9 cellular contexts compared by ENCODE assay signal in genomic region chr1:54324750-54325704, GRCh38.
A peak's percentile ranks its signal among the peaks of the same experiment; 100 is the strongest.
DNase-seq lines count a peak whose midpoint lies in the region; ATAC-seq and TF ChIP-seq lines count a peak whose summit lies in the region.
"Had no signal": no experiment of that assay in that cellular context is flagged by ENCODE, and none has a peak within 500 bp of the region (broad histone marks: within the 10 kb centered on the region; RNA-seq: fewer than 3 reads in every experiment).

No MANE protein-coding gene starts in this region.

- H3K9ac ChIP-seq in endodermal cell (ENCODE audit: extremely low read depth, low read length, poor library complexity, severe bottlenecking) (no peak overlapping the region), stomach smooth muscle (ENCODE audit: low read length in 2 of 2) (peak overlapping the region; percentile 21 to 22), SK-N-SH (no peak overlapping the region)

- TF ChIP-seq RAD21 in SK-N-SH (IDR thresholded peaks at IDR 0.05; ENCODE audit: low read length), result no peak

- no peak overlapping the region; the same call in 1 of the 2 replicates for H3K4me2 ChIP-seq in SK-N-SH

- peaks cover 67% of the 10 kb centered on the region for H3K4me1 ChIP-seq in endodermal cell (ENCODE audit: control insufficient read depth, insufficient read depth, low read length)
- H3K4me1 ChIP-seq in left lung, result peaks cover 20 to 40% of the 10 kb centered on the region in 2 donors
- peaks cover 77% of the 10 kb centered on the region for H3K4me1 ChIP-seq in stomach smooth muscle (ENCODE audit: control insufficient read depth, insufficient read depth, low read length)
- peaks cover 33 to 90% of the 10 kb centered on the region in 2 experiments for H3K4me1 ChIP-seq in SK-N-SH (ENCODE audit: control insufficient read depth in 1 of 2, insufficient read depth in 2 of 2, low read depth in 1 of 2, low read length in 1 of 2)

- no peak for TF ChIP-seq EP300 in SK-N-SH (IDR thresholded peaks at IDR 0.05; ENCODE audit: borderline replicate concordance in 1 of 2, low read depth in 1 of 2, low read length in 1 of 2)

- H3K79me2 ChIP-seq in SK-N-SH (ENCODE audit: insufficient read depth), result peaks cover 31% of the 10 kb centered on the region

- H3K36me3 ChIP-seq in endodermal cell (ENCODE audit: control insufficient read depth, insufficient read depth, low read length), result peaks cover 79% of the 10 kb centered on the region
- no peaks in the 10 kb centered on the region for H3K36me3 ChIP-seq in left lung
- no peaks in the 10 kb centered on the region for H3K36me3 ChIP-seq in stomach smooth muscle (ENCODE audit: control insufficient read depth in 2 of 2, insufficient read depth in 2 of 2, low read length in 2 of 2)
- no peaks in the 10 kb centered on the region for H3K36me3 ChIP-seq in SK-N-SH (replicated peaks in 1 of 2; ENCODE audit: control insufficient read depth in 1 of 2, insufficient read depth in 2 of 2, low read length in 1 of 2)

- H3K9me3 ChIP-seq in endodermal cell (ENCODE audit: control insufficient read depth, low read length) (no peaks in the 10 kb centered on the region), left lung (no peaks in the 10 kb centered on the region), stomach smooth muscle (ENCODE audit: control insufficient read depth in 2 of 2, low read length in 2 of 2) (no peaks in the 10 kb centered on the region), SK-N-SH (no peaks in the 10 kb centered on the region)

- no peak overlapping the region for H2AFZ ChIP-seq in SK-N-SH (ENCODE audit: low read depth)

- H3K27me3 ChIP-seq in endodermal cell (ENCODE audit: control insufficient read depth, insufficient read depth, low read length, poor library complexity, severe bottlenecking) (no peaks in the 10 kb centered on the region), left lung (no peaks in the 10 kb centered on the region), stomach smooth muscle (ENCODE audit: control insufficient read depth in 1 of 2, insufficient read depth in 2 of 2, low read length in 2 of 2) (no peaks in the 10 kb centered on the region), SK-N-SH (ENCODE audit: insufficient read depth) (no peaks in the 10 kb centered on the region)

- POLR2A ChIA-PET in SK-N-SH (lab: Yijun Ruan, JAX), result interaction anchor here (1.5 to 1.6 kb wide), 4 partner anchors 27 to 164 kb away, joined by 4 to 8 read pairs (median 6); partner anchors contain the start of gene SSBP3
- POLR2A ChIA-PET in activated CD4-positive, alpha-beta T cell treated with anti-CD3 and anti-CD28 coated beads for 36 hours (lab: Charles Lee), result no interaction called here

- WGBS in endodermal cell (ENCODE audit: insufficient coverage in 1 of 2, insufficient read length in 1 of 2), 2 experiments, result 87 to 91% methylated on average over 14 to 16 of the region's 16 CpGs
- 78% methylated on average over 16 of the region's 16 CpGs for WGBS in SK-N-SH (ENCODE audit: low lambda C conversion rate)

- intact Hi-C loops in left lung (cut with DNase I), result no loop called here
- intact Hi-C loops in activated naive CD4-positive, alpha-beta T cell treated with anti-CD3 and anti-CD28 coated beads for 36 hours (cut with micrococcal nuclease), result no loop called here
- intact Hi-C loops in activated CD4-positive, alpha-beta T cell treated with anti-CD3 and anti-CD28 coated beads for 36 hours (cut with DNase I, micrococcal nuclease), result no loop called here

- H3K27ac Mint-ChIP-seq in endodermal cell, result peak overlapping the region; percentile 69
- H3K27ac Mint-ChIP-seq in activated naive CD4-positive, alpha-beta T cell treated with anti-CD3 and anti-CD28 coated beads for 36 hours, result no peak overlapping the region
- H3K27ac Mint-ChIP-seq in activated CD4-positive, alpha-beta T cell treated with anti-CD3 and anti-CD28 coated beads for 36 hours, result no peak overlapping the region
- H3K27ac Mint-ChIP-seq: activated naive CD8-positive, alpha-beta T cell treated with anti-CD3 and anti-CD28 coated beads, Interleukin-2, amount 10 ng/mL, durations not matched to agents 7 days and 5 days had no signal

- H3K4me3 ChIP-seq in endodermal cell (ENCODE audit: low read length), result no peak overlapping the region
- H3K4me3 ChIP-seq in left lung, result no peak overlapping the region
- H3K4me3 ChIP-seq in stomach smooth muscle (ENCODE audit: low read length in 2 of 2), result peak overlapping the region in 1 of 2 donors; percentile 40
- H3K4me3 ChIP-seq in SK-N-SH (ENCODE audit: low read depth in 2 of 2, low read length in 1 of 2), result no peak overlapping the region

- H3K9me3 Mint-ChIP-seq in endodermal cell, result no peaks in the 10 kb centered on the region
- no peaks in the 10 kb centered on the region for H3K9me3 Mint-ChIP-seq in activated naive CD4-positive, alpha-beta T cell treated with anti-CD3 and anti-CD28 coated beads for 36 hours
- H3K9me3 Mint-ChIP-seq in activated CD4-positive, alpha-beta T cell treated with anti-CD3 and anti-CD28 coated beads for 36 hours (ENCODE audit: low read depth), result no peaks in the 10 kb centered on the region
- H3K9me3 Mint-ChIP-seq: activated naive CD8-positive, alpha-beta T cell treated with anti-CD3 and anti-CD28 coated beads, Interleukin-2, amount 10 ng/mL, durations not matched to agents 7 days and 5 days had no signal

- TF ChIP-seq CTCF in endodermal cell (conservative IDR thresholded peaks at IDR 0.05) (no peak), left lung (IDR thresholded peaks at IDR 0.05) (no peak), SK-N-SH (IDR thresholded peaks at IDR 0.05) (no peak)

- no peaks in the 10 kb centered on the region for H3K9me2 ChIP-seq in SK-N-SH

- peaks cover 97% of the 10 kb centered on the region for H3K4me1 Mint-ChIP-seq in endodermal cell
- peaks cover 58% of the 10 kb centered on the region for H3K4me1 Mint-ChIP-seq in activated naive CD4-positive, alpha-beta T cell treated with anti-CD3 and anti-CD28 coated beads for 36 hours (ENCODE audit: low read depth)
- peaks cover 57% of the 10 kb centered on the region for H3K4me1 Mint-ChIP-seq in activated CD4-positive, alpha-beta T cell treated with anti-CD3 and anti-CD28 coated beads for 36 hours

- ATAC-seq in left lung, result peak; percentile 42
- ATAC-seq in activated CD4-positive, alpha-beta T cell treated with anti-CD3 and anti-CD28 coated beads for 36 hours, result no peak

- CTCF ChIA-PET in activated naive CD4-positive, alpha-beta T cell treated with anti-CD3 and anti-CD28 coated beads for 36 hours (lab: Charles Lee), result interaction anchor here (1.0 to 1.6 kb wide), 2 partner anchors 10 to 12 kb away, joined by 4 to 5 read pairs; no protein-coding TSS in a partner anchor
- CTCF ChIA-PET in SK-N-SH (lab: Yijun Ruan, JAX), result interaction anchor here (0.6 to 3.3 kb wide), 7 partner anchors 10 to 204 kb away, joined by 3 to 14 read pairs (median 3); no protein-coding TSS in a partner anchor
- CTCF ChIA-PET in activated CD4-positive, alpha-beta T cell treated with anti-CD3 and anti-CD28 coated beads for 36 hours (lab: Charles Lee), result interaction anchor here (0.6 kb wide), 1 partner anchor 165 kb away, joined by 3 read pairs; no protein-coding TSS in a partner anchor

- H3K27me3 Mint-ChIP-seq in endodermal cell (ENCODE audit: insufficient read depth), result no peaks in the 10 kb centered on the region
- no peaks in the 10 kb centered on the region for H3K27me3 Mint-ChIP-seq in activated naive CD4-positive, alpha-beta T cell treated with anti-CD3 and anti-CD28 coated beads for 36 hours (ENCODE audit: low read depth)
- no peaks in the 10 kb centered on the region for H3K27me3 Mint-ChIP-seq in activated CD4-positive, alpha-beta T cell treated with anti-CD3 and anti-CD28 coated beads for 36 hours
- H3K27me3 Mint-ChIP-seq: activated naive CD8-positive, alpha-beta T cell treated with anti-CD3 and anti-CD28 coated beads, Interleukin-2, amount 10 ng/mL, durations not matched to agents 7 days and 5 days had no signal

- H3K36me3 Mint-ChIP-seq in endodermal cell (ENCODE audit: low read depth), result peaks cover 35% of the 10 kb centered on the region
- no peaks in the 10 kb centered on the region for H3K36me3 Mint-ChIP-seq in activated naive CD4-positive, alpha-beta T cell treated with anti-CD3 and anti-CD28 coated beads for 36 hours (ENCODE audit: low read depth)
- H3K36me3 Mint-ChIP-seq in activated CD4-positive, alpha-beta T cell treated with anti-CD3 and anti-CD28 coated beads for 36 hours (ENCODE audit: low read depth), result no peaks in the 10 kb centered on the region

- H3K27ac ChIP-seq in endodermal cell (ENCODE audit: low read depth, low read length) (peak overlapping the region; percentile 59), left lung (peak overlapping the region; percentile 53 to 65), stomach smooth muscle (ENCODE audit: low read length) (peak overlapping the region; percentile 83), SK-N-SH (ENCODE audit: low read depth in 2 of 2, low read length in 1 of 2) (peak overlapping the region in 1 of 2 experiments; percentile 96; a peak in 2 of 4 replicates)

- DNase-seq in NCI-H524 treated with DMSO at 0.1 percent for 48 hours (lab: John Stamatoyannopoulos, UW) (peak; percentile 47), endodermal cell (no peak), left lung (no peak), NCI-H446 (lab: John Stamatoyannopoulos, UW) (no peak), SK-N-SH (no peak)
- DNase-seq in activated naive CD4-positive, alpha-beta T cell treated with anti-CD3 and anti-CD28 coated beads for 36 hours, result no peak
- no peak for DNase-seq in activated CD4-positive, alpha-beta T cell treated with anti-CD3 and anti-CD28 coated beads for 36 hours
- DNase-seq: activated naive CD8-positive, alpha-beta T cell treated with anti-CD3 and anti-CD28 coated beads, Interleukin-2, amount 10 ng/mL, durations not matched to agents 7 days and 5 days had no signal

- no peaks in the 10 kb centered on the region for H3F3A ChIP-seq in SK-N-SH (replicated peaks; ENCODE audit: insufficient read depth)

- H3K4me3 Mint-ChIP-seq in endodermal cell, result no peak overlapping the region
- H3K4me3 Mint-ChIP-seq in activated naive CD4-positive, alpha-beta T cell treated with anti-CD3 and anti-CD28 coated beads for 36 hours, result no peak overlapping the region
- no peak overlapping the region for H3K4me3 Mint-ChIP-seq in activated CD4-positive, alpha-beta T cell treated with anti-CD3 and anti-CD28 coated beads for 36 hours
- H3K4me3 Mint-ChIP-seq: activated naive CD8-positive, alpha-beta T cell treated with anti-CD3 and anti-CD28 coated beads, Interleukin-2, amount 10 ng/mL, durations not matched to agents 7 days and 5 days had no signal

- peaks cover 6% of the 10 kb centered on the region; the same call in 1 of the 2 replicates for H4K20me1 ChIP-seq in SK-N-SH (ENCODE audit: insufficient read depth)

TF ChIP-seq in SK-N-SH, 30 proteins besides CTCF, POLR2A, EP300 and RAD21 (continues in another document):
- TF ChIP-seq USF1 (IDR thresholded peaks at IDR 0.05; ENCODE audit: borderline replicate concordance, low read depth), result no peak
- no peak for TF ChIP-seq RFX5 (IDR thresholded peaks at IDR 0.05; ENCODE audit: low read length)
- no peak for TF ChIP-seq CHD2 (IDR thresholded peaks at IDR 0.05; ENCODE audit: low read length, partially characterized antibody)

Comparison
In these comparisons a context has a peak if more than half of its experiments do, and no peak if none do; other contexts are left out.
1. H3K9ac ChIP-seq: peak in stomach smooth muscle (2 of 2); none in endodermal cell (single experiment) and SK-N-SH (single experiment).